9 cellular contexts compared by ENCODE assay signal in the genomic region with DNA sequence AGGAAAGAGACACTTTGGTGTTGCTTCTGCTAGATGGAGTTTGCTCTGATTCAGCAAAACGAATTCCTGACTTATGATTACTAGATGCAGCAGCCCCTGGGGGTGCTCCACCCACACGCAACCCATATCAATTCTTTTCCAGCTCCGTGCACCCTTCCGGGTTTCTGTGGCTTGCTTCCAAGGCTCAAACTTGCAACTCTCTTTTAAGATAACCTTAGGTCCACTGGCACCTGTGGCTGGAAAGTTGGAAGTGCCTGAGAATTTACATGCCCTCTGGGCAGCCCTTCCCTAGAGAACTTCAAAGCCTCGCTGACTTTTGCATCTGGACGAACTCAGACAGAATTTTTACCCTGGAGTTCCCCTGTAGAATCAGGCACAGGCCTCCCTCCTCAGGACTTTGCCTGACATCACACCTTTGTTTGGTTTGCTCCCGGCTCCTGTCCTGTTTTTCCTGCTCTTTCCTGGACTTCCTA.
DNase-seq lines count a peak whose midpoint lies in the region; ATAC-seq and TF ChIP-seq lines count a peak whose summit lies in the region.
"Had no signal": no experiment of that assay in that cellular context is flagged by ENCODE, and none has a peak within 500 bp of the region (broad histone marks: within the 10 kb centered on the region; RNA-seq: fewer than 3 reads in every experiment).

No MANE protein-coding gene starts in this region.

- intact Hi-C loops in left lung (cut with DNase I) = no loop called here

- H3K36me3 ChIP-seq in BE2C = no peaks in the 10 kb centered on the region
- H3K36me3 ChIP-seq in left lung = no peaks in the 10 kb centered on the region

- H3K9me3 ChIP-seq in BE2C (no peaks in the 10 kb centered on the region), left lung (no peaks in the 10 kb centered on the region)

- ATAC-seq in left lung (peak; percentile 16), GM18502 (IDR thresholded peaks at IDR 0.05; ENCODE audit: poor library complexity, unreplicated experiment) (no peak)

- peak; percentile 45 for TF ChIP-seq CTCF in BE2C (IDR thresholded peaks at IDR 0.05; ENCODE audit: low read depth, low read length)
- no peak for TF ChIP-seq CTCF in cardiac fibroblast (IDR thresholded peaks at IDR 0.05; ENCODE audit: low read depth, low read length)
- TF ChIP-seq CTCF in left lung (IDR thresholded peaks at IDR 0.05) = no peak

- DNase-seq in BE2C (peak; percentile 33), LHCN-M2 (ENCODE audit: low read depth) (peak; percentile 26), cardiac fibroblast (ENCODE audit: low read depth in 2 of 2) (peak; percentile 69 to 71), left lung (no peak), NCI-H1436 (lab: John Stamatoyannopoulos, UW) (no peak), NCI-H187 treated with DMSO at 0.1 percent for 48 hours (lab: John Stamatoyannopoulos, UW) (no peak), DMS153 (lab: John Stamatoyannopoulos, UW) (no peak)
- DNase-seq: T-helper 9 cell had no signal

- H3K4me1 ChIP-seq in BE2C (peaks cover 8% of the 10 kb centered on the region; the same call in 1 of the 2 replicates), left lung (peaks cover 16 to 54% of the 10 kb centered on the region in 2 donors)

- no peak overlapping the region for H3K27ac ChIP-seq in left lung

- no peak overlapping the region for H3K4me3 ChIP-seq in BE2C (ENCODE audit: low read depth, low read length)
- no peak overlapping the region for H3K4me3 ChIP-seq in cardiac fibroblast (replicated peaks in 1 of 2; ENCODE audit: low read depth in 2 of 2, low read length in 2 of 2)
- H3K4me3 ChIP-seq in left lung = no peak overlapping the region

- no peaks in the 10 kb centered on the region for H3K27me3 ChIP-seq in BE2C
- no peaks in the 10 kb centered on the region for H3K27me3 ChIP-seq in left lung

Comparison
In these comparisons a context has a peak if more than half of its experiments do, and no peak if none do; other contexts are left out.
1. DNase-seq: peak in BE2C (single experiment), LHCN-M2 (single experiment) and cardiac fibroblast (2 of 2); none in left lung (0 of 2), NCI-H1436 (single experiment), NCI-H187 treated with DMSO at 0.1 percent for 48 hours (single experiment) and DMS153 (single experiment).